18 cellular contexts compared by ENCODE assay signal in genomic region chr12:26135571-26135970, GRCh38. TPM values are rescaled to one million over a fixed set of nuclear protein-coding genes. Genes with fewer than 3 reads are reported as not detected.
"Had no signal": no experiment of that assay in that cellular context is flagged by ENCODE, and none has a peak within 500 bp of the region (broad histone marks: within the 10 kb centered on the region; RNA-seq: fewer than 3 reads in every experiment).

No MANE protein-coding gene starts in this region.

- H3K9me3 ChIP-seq: ascending aorta, vagina had no signal

- H3K4me3 ChIP-seq: ascending aorta, lung, vagina had no signal

- H3K27ac ChIP-seq: vagina had no signal

- ATAC-seq: activated CD8-positive, alpha-beta T cell treated with anti-CD3 and anti-CD28 coated beads, Interleukin-2, amount 10 ng/mL, durations not matched to agents 7 days and 5 days; activated naive CD8-positive, alpha-beta T cell treated with anti-CD3 and anti-CD28 coated beads, Interleukin-2, amount 50 U/mL, for 24 hours; effector memory CD8-positive, alpha-beta T cell; stimulated activated naive CD8-positive, alpha-beta T cell treated with anti-CD3 and anti-CD28 coated beads, Interleukin-15, amount 100 ng/mL, for 72 hours had no signal

- H3K36me3 Mint-ChIP-seq: WTC11 had no signal

- DNase-seq: activated CD4-positive, alpha-beta T cell treated with anti-CD3 and anti-CD28 coated beads for 48 hours; activated CD8-positive, alpha-beta memory T cell treated with anti-CD3 and anti-CD28 coated beads, Interleukin-2, amount 50 U/mL, for 48 hours; activated CD8-positive, alpha-beta T cell treated with anti-CD3 and anti-CD28 coated beads, Interleukin-2, amount 10 ng/mL, durations not matched to agents 7 days and 5 days; activated naive CD4-positive, alpha-beta T cell; activated naive CD8-positive, alpha-beta T cell treated with anti-CD3 and anti-CD28 coated beads, Interleukin-2, amount 50 U/mL, for 24 hours; effector memory CD8-positive, alpha-beta T cell; erythroblast; nephron progenitor cell; stimulated activated CD4-positive, alpha-beta T cell treated with anti-CD3 and anti-CD28 coated beads, Interleukin-4, amount 100 ng/mL, for 1 hour; stimulated activated CD8-positive, alpha-beta memory T cell treated with anti-CD3 and anti-CD28 coated beads, Interleukin-4, amount 100 ng/mL, for 48 hours; stimulated activated naive CD8-positive, alpha-beta T cell treated with anti-CD3 and anti-CD28 coated beads, Interleukin-15, amount 100 ng/mL, for 72 hours had no signal

- H3K9me3 Mint-ChIP-seq: activated naive CD8-positive, alpha-beta T cell treated with anti-CD3 and anti-CD28 coated beads, Interleukin-2, amount 50 U/mL, for 24 hours; activated T-helper 1 cell treated with anti-CD3 and anti-CD28 coated beads, Interleukin-12 subunit alpha, Interleukin-12 subunit beta, Interleukin-2, Interleukin-4 antibody, amounts not matched to agents 30 ng/mL and 10 ng/mL and 1 ng/mL, durations not matched to agents 14 hours and 24 hours and 36 hours; central memory CD8-positive, alpha-beta T cell; dendritic cell treated with granulocyte-macrophage colony-stimulating factor and Interleukin-4, amounts not matched to agents 40 ng/mL and 50 ng/mL, for 4 days; effector memory CD8-positive, alpha-beta T cell; nephron progenitor cell; stimulated activated naive CD8-positive, alpha-beta T cell treated with anti-CD3 and anti-CD28 coated beads, Interleukin-15, amount 100 ng/mL, for 72 hours; WTC11 had no signal

- H3K4me1 Mint-ChIP-seq: activated naive CD8-positive, alpha-beta T cell treated with anti-CD3 and anti-CD28 coated beads, Interleukin-2, amount 50 U/mL, for 24 hours; central memory CD8-positive, alpha-beta T cell; stimulated activated naive CD8-positive, alpha-beta T cell treated with anti-CD3 and anti-CD28 coated beads, Interleukin-15, amount 100 ng/mL, for 72 hours had no signal

- H3K36me3 ChIP-seq: ascending aorta, vagina had no signal

- H3K27ac Mint-ChIP-seq: activated CD8-positive, alpha-beta T cell treated with anti-CD3 and anti-CD28 coated beads, Interleukin-2, amount 10 ng/mL, durations not matched to agents 7 days and 5 days; activated naive CD8-positive, alpha-beta T cell treated with anti-CD3 and anti-CD28 coated beads, Interleukin-2, amount 50 U/mL, for 24 hours; activated T-helper 1 cell treated with anti-CD3 and anti-CD28 coated beads, Interleukin-12 subunit alpha, Interleukin-12 subunit beta, Interleukin-2, Interleukin-4 antibody, amounts not matched to agents 30 ng/mL and 10 ng/mL and 1 ng/mL, durations not matched to agents 14 hours and 24 hours and 36 hours; dendritic cell treated with granulocyte-macrophage colony-stimulating factor and Interleukin-4, amounts not matched to agents 40 ng/mL and 50 ng/mL, for 4 days; effector memory CD8-positive, alpha-beta T cell; nephron progenitor cell; stimulated activated naive CD8-positive, alpha-beta T cell treated with anti-CD3 and anti-CD28 coated beads, Interleukin-15, amount 100 ng/mL, for 72 hours; WTC11 had no signal

- H3K4me3 Mint-ChIP-seq: activated CD8-positive, alpha-beta T cell treated with anti-CD3 and anti-CD28 coated beads, Interleukin-2, amount 10 ng/mL, durations not matched to agents 7 days and 5 days; activated naive CD8-positive, alpha-beta T cell treated with anti-CD3 and anti-CD28 coated beads, Interleukin-2, amount 50 U/mL, for 24 hours; activated T-helper 1 cell treated with anti-CD3 and anti-CD28 coated beads, Interleukin-12 subunit alpha, Interleukin-12 subunit beta, Interleukin-2, Interleukin-4 antibody, amounts not matched to agents 30 ng/mL and 10 ng/mL and 1 ng/mL, durations not matched to agents 14 hours and 24 hours and 36 hours; central memory CD8-positive, alpha-beta T cell; dendritic cell treated with granulocyte-macrophage colony-stimulating factor and Interleukin-4, amounts not matched to agents 40 ng/mL and 50 ng/mL, for 4 days; effector memory CD8-positive, alpha-beta T cell; nephron progenitor cell; stimulated activated naive CD8-positive, alpha-beta T cell treated with anti-CD3 and anti-CD28 coated beads, Interleukin-15, amount 100 ng/mL, for 72 hours; WTC11 had no signal

- H3K27me3 ChIP-seq: ascending aorta, vagina had no signal

- H3K4me1 ChIP-seq: vagina had no signal

RNA-seq across cellular contexts. Expression of gene BHLHE41, which starts 10.7 kb away (rescaled TPM):
- total RNA-seq: activated CD8-positive, alpha-beta T cell treated with anti-CD3 and anti-CD28 coated beads, Interleukin-2, amount 10 ng/mL, durations not matched to agents 7 days and 5 days; activated T-helper 1 cell treated with anti-CD3 and anti-CD28 coated beads, Interleukin-12 subunit alpha, Interleukin-12 subunit beta, Interleukin-2, Interleukin-4 antibody, amounts not matched to agents 30 ng/mL and 10 ng/mL and 1 ng/mL, durations not matched to agents 14 hours and 24 hours and 36 hours had no signal

RNA-seq across cellular contexts. Expression of gene SSPN, which starts 59.8 kb away (rescaled TPM):
- total RNA-seq: activated CD8-positive, alpha-beta T cell treated with anti-CD3 and anti-CD28 coated beads, Interleukin-2, amount 10 ng/mL, durations not matched to agents 7 days and 5 days; activated T-helper 1 cell treated with anti-CD3 and anti-CD28 coated beads, Interleukin-12 subunit alpha, Interleukin-12 subunit beta, Interleukin-2, Interleukin-4 antibody, amounts not matched to agents 30 ng/mL and 10 ng/mL and 1 ng/mL, durations not matched to agents 14 hours and 24 hours and 36 hours had no signal
